26 cellular contexts compared by ENCODE assay signal in the genomic region with DNA sequence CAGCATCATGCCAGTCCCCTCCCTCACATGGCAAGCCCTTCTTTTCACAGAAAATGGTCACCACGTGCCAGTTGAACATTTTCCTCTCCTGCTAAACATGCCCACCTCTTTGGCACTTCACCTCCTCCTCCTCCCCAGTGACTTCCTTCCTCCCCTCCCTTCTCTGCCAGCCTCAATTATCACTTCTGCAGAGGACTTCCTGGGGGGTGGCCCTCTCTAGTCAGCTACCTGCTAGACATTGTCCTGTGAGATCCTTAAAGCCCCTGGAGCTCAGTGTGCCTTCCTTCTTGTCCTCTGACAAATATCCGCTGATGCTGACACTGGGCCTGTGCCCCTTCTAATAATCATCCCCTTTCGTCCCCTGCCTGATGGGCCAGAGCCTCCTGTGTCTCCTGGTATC.
"Had no signal": no experiment of that assay in that cellular context is flagged by ENCODE, and none has a peak within 500 bp of the region (broad histone marks: within the 10 kb centered on the region; RNA-seq: fewer than 3 reads in every experiment).

No MANE protein-coding gene starts in this region.

- H3K4me3 Mint-ChIP-seq: activated CD8-positive, alpha-beta memory T cell treated with anti-CD3 and anti-CD28 coated beads, Interleukin-2, amount 10 ng/mL, durations not matched to agents 7 days and 5 days; activated naive CD8-positive, alpha-beta T cell treated with anti-CD3 and anti-CD28 coated beads, Interleukin-2, amount 50 U/mL, for 24 hours; brain; neural progenitor cell; T-helper 1 cell treated with Interleukin-12 subunit alpha and Interleukin-12 subunit beta and Interleukin-4 antibody, amounts not matched to agents 30 μg/mL and 1 μg/mL, for 36 hours had no signal

- H3K27me3 ChIP-seq: gastrocnemius medialis, neural progenitor cell, right atrium auricular region, upper lobe of right lung had no signal

- H3K36me3 ChIP-seq: gastrocnemius medialis, neural progenitor cell, prostate gland, right atrium auricular region, upper lobe of right lung had no signal

- H3K9ac ChIP-seq: neural progenitor cell had no signal

- H3K4me2 ChIP-seq: neural progenitor cell had no signal

- ATAC-seq: activated CD8-positive, alpha-beta memory T cell treated with anti-CD3 and anti-CD28 coated beads, Interleukin-2, amount 10 ng/mL, durations not matched to agents 7 days and 5 days; activated naive CD8-positive, alpha-beta T cell treated with anti-CD3 and anti-CD28 coated beads, Interleukin-2, amount 50 U/mL, for 24 hours; esophagus mucosa; gastrocnemius medialis; left lobe of liver; upper lobe of right lung had no signal

- H3K9me3 Mint-ChIP-seq: activated naive CD8-positive, alpha-beta T cell treated with anti-CD3 and anti-CD28 coated beads, Interleukin-2, amount 50 U/mL, for 24 hours; activated T-helper 2 cell treated with anti-CD3 and anti-CD28 coated beads, Interferon-gamma antibody, Interleukin-2, Interleukin-4, amounts not matched to agents 10 μg/mL and 5 μg/mL and 100 μg/mL, durations not matched to agents 14 hours and 24 hours and 36 hours; brain; neural progenitor cell; T-helper 1 cell treated with Interleukin-12 subunit alpha and Interleukin-12 subunit beta and Interleukin-4 antibody, amounts not matched to agents 30 μg/mL and 1 μg/mL, for 36 hours had no signal

- H3K27me3 Mint-ChIP-seq: activated naive CD8-positive, alpha-beta T cell treated with anti-CD3 and anti-CD28 coated beads, Interleukin-2, amount 50 U/mL, for 24 hours had no signal

- H3K4me3 ChIP-seq: coronary artery, gastrocnemius medialis, lung, neural progenitor cell, prostate gland, right atrium auricular region, upper lobe of right lung had no signal

- H2AFZ ChIP-seq: neural progenitor cell had no signal

- DNase-seq: activated CD4-positive, alpha-beta T cell treated with anti-CD3 and anti-CD28 coated beads, Interleukin-2, amount 50 U/mL, for 48 hours; activated CD8-positive, alpha-beta memory T cell treated with anti-CD3 and anti-CD28 coated beads, Interleukin-2, amount 10 ng/mL, durations not matched to agents 7 days and 5 days; activated naive CD4-positive, alpha-beta T cell treated with Interleukin-2 at 50 U/mL for 16 hours; activated naive CD8-positive, alpha-beta T cell treated with anti-CD3 and anti-CD28 coated beads, Interleukin-2, amount 50 U/mL, for 24 hours; activated T-cell treated with anti-CD3 and anti-CD28 coated beads, Interleukin-2, amount 50 U/mL, for 1 hour; anterior cingulate cortex; central memory CD4-positive, alpha-beta T cell; gastrocnemius medialis; head of caudate nucleus; kidney; midbrain; stimulated activated CD4-positive, alpha-beta T cell treated with anti-CD3 and anti-CD28 coated beads, Interleukin-12 subunit alpha, Interleukin-12 subunit beta, amount 100 ng/mL, for 4 hours; stimulated activated CD4-positive, alpha-beta T cell treated with anti-CD3 and anti-CD28 coated beads, Interleukin-1b, Interleukin-23, amount 100 ng/mL, for 48 hours; stimulated activated CD8-positive, alpha-beta memory T cell treated with anti-CD3 and anti-CD28 coated beads, Interleukin-4, amount 100 ng/mL, for 48 hours; stimulated activated naive CD4-positive, alpha-beta T cell treated with Interleukin-2 at 50 U/mL for 16 hours; upper lobe of right lung had no signal

- H3K4me1 ChIP-seq: gastrocnemius medialis, prostate gland, right atrium auricular region, upper lobe of right lung had no signal

- H3K9me3 ChIP-seq: gastrocnemius medialis, prostate gland, right atrium auricular region, upper lobe of right lung had no signal

- H3K27ac Mint-ChIP-seq: activated CD8-positive, alpha-beta memory T cell treated with anti-CD3 and anti-CD28 coated beads, Interleukin-2, amount 10 ng/mL, durations not matched to agents 7 days and 5 days; activated naive CD8-positive, alpha-beta T cell treated with anti-CD3 and anti-CD28 coated beads, Interleukin-2, amount 50 U/mL, for 24 hours; activated T-helper 2 cell treated with anti-CD3 and anti-CD28 coated beads, Interferon-gamma antibody, Interleukin-2, Interleukin-4, amounts not matched to agents 10 μg/mL and 5 μg/mL and 100 μg/mL, durations not matched to agents 14 hours and 24 hours and 36 hours; brain; T-helper 1 cell treated with Interleukin-12 subunit alpha and Interleukin-12 subunit beta and Interleukin-4 antibody, amounts not matched to agents 30 μg/mL and 1 μg/mL, for 36 hours had no signal

- H3K36me3 Mint-ChIP-seq: activated CD8-positive, alpha-beta memory T cell treated with anti-CD3 and anti-CD28 coated beads, Interleukin-2, amount 10 ng/mL, durations not matched to agents 7 days and 5 days; brain; neural progenitor cell had no signal
